In the genomic region with DNA sequence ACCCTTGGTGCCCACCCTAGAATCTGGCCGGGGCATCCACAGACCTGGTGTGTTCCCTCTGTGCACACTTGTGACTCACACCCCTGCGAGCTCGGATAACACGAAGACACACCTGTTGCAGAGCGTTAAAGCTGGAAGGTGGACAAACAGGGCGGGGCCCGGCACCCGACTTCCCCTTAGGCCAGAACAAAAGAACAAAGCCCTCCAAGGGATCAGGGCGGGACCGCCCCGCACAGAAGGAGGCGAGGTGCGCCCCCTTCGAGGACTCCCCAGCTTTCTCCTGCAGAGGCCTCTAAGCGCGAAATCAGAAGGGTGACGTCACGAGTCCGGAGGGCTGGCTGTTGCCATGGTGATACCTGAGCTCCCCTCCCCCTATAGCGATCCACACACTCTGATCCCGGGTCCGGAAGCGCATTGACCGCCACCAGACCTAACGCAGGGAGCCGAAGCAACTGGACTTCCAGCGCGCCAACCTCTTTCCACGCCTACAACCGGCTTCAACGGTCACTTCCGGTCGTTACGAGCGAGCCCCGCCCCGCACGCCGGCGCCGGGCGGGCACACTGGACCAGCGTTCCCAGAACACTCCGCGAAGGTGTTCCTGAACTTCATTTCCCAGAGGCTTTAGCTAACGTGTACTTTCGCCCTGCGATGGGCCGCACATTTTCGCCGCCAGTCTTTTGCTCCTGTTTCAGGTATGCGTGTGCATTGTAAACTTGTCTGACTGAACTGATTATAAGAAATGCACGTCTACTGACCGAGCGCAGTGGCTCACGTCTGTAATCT, we compare ENCODE assay signal across 8 cellular contexts. TPM values are rescaled to one million over a fixed set of nuclear protein-coding genes. Genes with fewer than 3 reads are reported as not detected.
DNase-seq lines count a peak whose midpoint lies in the region; ATAC-seq and TF ChIP-seq lines count a peak whose summit lies in the region.

Gene ZNF184 (minus strand): TSS at position 489 of the 784 bp plus-strand sequence. CDS start 811 bp downstream, outside the sequence.

- peaks cover 15% of the 10 kb centered on the region for H3K36me3 Mint-ChIP-seq in activated naive CD8-positive, alpha-beta T cell
- H3K36me3 Mint-ChIP-seq in glutamatergic neuron (ENCODE audit: unreplicated experiment) = no peaks in the 10 kb centered on the region

- no peaks in the 10 kb centered on the region for H4K20me1 ChIP-seq in osteoblast (ENCODE audit: insufficient read depth, low read length)

- peak within 1 kb of the TSS; percentile 79 for H3K27ac ChIP-seq in osteoblast (ENCODE audit: low read depth, low read length)
- peak within 1 kb of the TSS; percentile 97 for H3K27ac ChIP-seq in thymus (ENCODE audit: low read depth)

- H3K9me3 Mint-ChIP-seq in activated naive CD8-positive, alpha-beta T cell (ENCODE audit: low read depth) = no peaks in the 10 kb centered on the region
- peaks cover 4% of the 10 kb centered on the region for H3K9me3 Mint-ChIP-seq in glutamatergic neuron (ENCODE audit: unreplicated experiment)

- H3K27me3 Mint-ChIP-seq in activated naive CD8-positive, alpha-beta T cell = no peaks in the 10 kb centered on the region
- peaks cover 5% of the 10 kb centered on the region for H3K27me3 Mint-ChIP-seq in glutamatergic neuron (ENCODE audit: unreplicated experiment)

- H3K79me2 ChIP-seq in osteoblast (ENCODE audit: insufficient read depth, low read length) = peaks cover 17% of the 10 kb centered on the region

- no peak for TF ChIP-seq CTCF in GM10266 (IDR thresholded peaks at IDR 0.05; ENCODE audit: control insufficient read depth, insufficient read depth, low read depth, missing control alignments)
- TF ChIP-seq CTCF in glutamatergic neuron (IDR thresholded peaks at IDR 0.05; ENCODE audit: partially characterized antibody, unreplicated experiment) = no peak
- peak; percentile 4 for TF ChIP-seq CTCF in osteoblast (IDR thresholded peaks at IDR 0.05; ENCODE audit: extremely low read depth, low read depth, low read length)

- H3K4me3 ChIP-seq in osteoblast (ENCODE audit: insufficient read depth, low read length) (peak within 1 kb of the TSS; percentile 89), thymus (ENCODE audit: low read length) (peak within 1 kb of the TSS; percentile 91)

- H3K27me3 ChIP-seq in osteoblast (ENCODE audit: insufficient read depth, low read length) (no peaks in the 10 kb centered on the region), thymus (ENCODE audit: control insufficient read depth, insufficient read depth) (no peaks in the 10 kb centered on the region)

- H3K36me3 ChIP-seq in osteoblast (ENCODE audit: insufficient read depth, low read length) (peaks cover 3% of the 10 kb centered on the region), thymus (ENCODE audit: control insufficient read depth, insufficient read depth) (no peaks in the 10 kb centered on the region)

- H3K4me1 ChIP-seq in osteoblast (ENCODE audit: insufficient read depth, low read length) (peaks cover 17% of the 10 kb centered on the region), thymus (ENCODE audit: control insufficient read depth, insufficient read depth, low read length) (no peaks in the 10 kb centered on the region)

- H3K27ac Mint-ChIP-seq in activated naive CD8-positive, alpha-beta T cell = peak within 1 kb of the TSS; percentile 92
- peak within 1 kb of the TSS; percentile 94 for H3K27ac Mint-ChIP-seq in glutamatergic neuron (ENCODE audit: unreplicated experiment)

- H3K4me2 ChIP-seq in osteoblast (ENCODE audit: insufficient read depth, low read length) = peak within 1 kb of the TSS; percentile 99

- WGBS in thymus = under 1% methylated on average over 56 of the region's 56 CpGs

- ATAC-seq in HG02610 (IDR thresholded peaks at IDR 0.05; ENCODE audit: unreplicated experiment) = peak; percentile 91

- peak within 1 kb of the TSS; percentile 96 for H3K4me3 Mint-ChIP-seq in activated naive CD8-positive, alpha-beta T cell
- H3K4me3 Mint-ChIP-seq in glutamatergic neuron (ENCODE audit: unreplicated experiment) = peak within 1 kb of the TSS; percentile 99

- DNase-seq in GM10266 (ENCODE audit: extremely low spot score) (peak; percentile 85), NCI-H1092 treated with DMSO at 0.1 percent for 48 hours (lab: John Stamatoyannopoulos, UW) (peak; percentile 93), SKM-1 (lab: John Stamatoyannopoulos, UW; ENCODE audit: unreplicated experiment) (peak; percentile 89), glutamatergic neuron (peak; percentile 93), osteoblast (ENCODE audit: insufficient read length, low spot score, missing footprints) (peak; percentile 92)

- H2AFZ ChIP-seq in osteoblast (ENCODE audit: low read length) = peak within 1 kb of the TSS; percentile 97

- peaks cover 47% of the 10 kb centered on the region for H3K4me1 Mint-ChIP-seq in activated naive CD8-positive, alpha-beta T cell (ENCODE audit: low read depth)
- peaks cover 12% of the 10 kb centered on the region for H3K4me1 Mint-ChIP-seq in glutamatergic neuron (ENCODE audit: low read depth, unreplicated experiment)

- no peaks in the 10 kb centered on the region for H3K9me3 ChIP-seq in osteoblast (ENCODE audit: low read depth, low read length)
- H3K9me3 ChIP-seq in thymus (ENCODE audit: control insufficient read depth) = no peaks in the 10 kb centered on the region

RNA-seq across cellular contexts. Expression of gene ZNF184, which starts in this region (rescaled TPM):
- total RNA-seq in glutamatergic neuron (ENCODE audit: unreplicated experiment) (10.8 TPM), osteoblast (9.8 and 10.0 TPM in 2 replicates)
- polyA plus RNA-seq in thymus = 6.8 TPM

Comparison
In these comparisons a context has a peak if more than half of its experiments do, and no peak if none do; other contexts are left out.
1. Peak in every context shown above with its lines: DNase-seq, ATAC-seq, H3K4me3 ChIP-seq and H3K27ac ChIP-seq.